ENCODE assay signal across 8 cellular contexts in genomic region chr19:18488403-18488723, GRCh38. TPM values are rescaled to one million over a fixed set of nuclear protein-coding genes. Genes with fewer than 3 reads are reported as not detected.
DNase-seq lines count a peak whose midpoint lies in the region; ATAC-seq, FAIRE-seq and TF ChIP-seq lines count a peak whose summit lies in the region.

No MANE protein-coding gene starts in this region.

- no peak overlapping the region for H3K9ac ChIP-seq in BLaER1
- no peak overlapping the region for H3K9ac ChIP-seq in Loucy (ENCODE audit: low read depth, low read length, poor library complexity, severe bottlenecking)
- no peak overlapping the region for H3K9ac ChIP-seq in H1 (replicated peaks in 1 of 4; ENCODE audit: extremely low read depth in 1 of 4, low read depth in 3 of 4, low read length in 3 of 4)
- no peak overlapping the region for H3K9ac ChIP-seq in muscle layer of colon (ENCODE audit: low read length)

- no peak for TF ChIP-seq EP300 in H1 (IDR thresholded peaks at IDR 0.05; ENCODE audit: borderline replicate concordance in 1 of 2, low read depth in 2 of 2, low read length in 2 of 2)
- no peak for TF ChIP-seq EP300 in ovary (IDR thresholded peaks at IDR 0.05)

- H3K36me3 ChIP-seq in BLaER1 (no peaks in the 10 kb centered on the region), Loucy (ENCODE audit: insufficient read depth, low read length) (no peaks in the 10 kb centered on the region), H1 (ENCODE audit: control insufficient read depth in 2 of 4, insufficient read depth in 4 of 4, low read length in 3 of 4) (no peaks in the 10 kb centered on the region), muscle layer of colon (ENCODE audit: insufficient read depth, low read length) (no peaks in the 10 kb centered on the region), ovary (no peaks in the 10 kb centered on the region)

- 84% methylated on average over 6 of the region's 6 CpGs; no CpG with 5 or more reads in 1 of the 2 experiments for WGBS in H1 (ENCODE audit: extremely low coverage in 1 of 2, insufficient coverage in 1 of 2, insufficient read length in 1 of 2, insufficient replicate concordance in 2 of 2, low coverage in 1 of 2, low lambda C conversion rate in 2 of 2, missing lambda C conversion rate in 1 of 2), 2 experiments
- WGBS in ovary, 3 donors: 84 to 93% (median 90%) methylated on average over 4 to 6 of the region's 6 CpGs

- no peak for ATAC-seq in GM18870 (IDR thresholded peaks at IDR 0.05; ENCODE audit: unreplicated experiment)
- ATAC-seq in activated CD8-positive, alpha-beta memory T cell treated with anti-CD3 and anti-CD28 coated beads, Interleukin-2, amount 10 ng/mL, durations not matched to agents 7 days and 5 days: no peak

- intact Hi-C loops in activated T-helper 2 cell treated with anti-CD3 and anti-CD28 coated beads, Interferon-gamma antibody, Interleukin-2, Interleukin-4, amounts not matched to agents 10 μg/mL and 5 μg/mL and 100 μg/mL, durations not matched to agents 14 hours and 24 hours and 36 hours (cut with micrococcal nuclease): no loop called here
- intact Hi-C loops in ovary (cut with DNase I): no loop called here

- H3K4me3 Mint-ChIP-seq in activated T-helper 2 cell treated with anti-CD3 and anti-CD28 coated beads, Interferon-gamma antibody, Interleukin-2, Interleukin-4, amounts not matched to agents 10 μg/mL and 5 μg/mL and 100 μg/mL, durations not matched to agents 14 hours and 24 hours and 36 hours (ENCODE audit: low read depth): no peak overlapping the region
- H3K4me3 Mint-ChIP-seq in activated CD8-positive, alpha-beta memory T cell treated with anti-CD3 and anti-CD28 coated beads, Interleukin-2, amount 10 ng/mL, durations not matched to agents 7 days and 5 days: no peak overlapping the region

- 0 out of 2 replicates have a peak, but pooled peaks cover 1% of the 10 kb centered on the region for H3K23me2 ChIP-seq in H1 (ENCODE audit: low read depth, low read length)

- peak overlapping the region; percentile 53; the same call in 1 of the 2 replicates for H4K8ac ChIP-seq in H1 (ENCODE audit: extremely low read depth, insufficient read depth, low read length)

- H3K9me2 ChIP-seq in Loucy (replicated peaks; ENCODE audit: low read depth, low read length): no peaks in the 10 kb centered on the region

- H3K23ac ChIP-seq in H1 (ENCODE audit: insufficient read length): no peak overlapping the region

- no peak overlapping the region for H3K4ac ChIP-seq in H1 (replicated peaks; ENCODE audit: insufficient read length, low read depth, low read length)

- H3K79me2 ChIP-seq in Loucy (ENCODE audit: insufficient read depth, low read length): peaks cover 93% of the 10 kb centered on the region
- peaks cover 0 to 26% of the 10 kb centered on the region in 2 experiments; a peak in 1 of 4 replicates for H3K79me2 ChIP-seq in H1 (ENCODE audit: control insufficient read depth in 1 of 2, insufficient read depth in 2 of 2, low read length in 2 of 2)

- no peak overlapping the region for H2BK120ac ChIP-seq in H1 (replicated peaks; ENCODE audit: low read depth, low read length)

- H4K20me1 ChIP-seq in BLaER1 (peaks cover 100% of the 10 kb centered on the region), Loucy (ENCODE audit: insufficient read depth, low read length, poor library complexity, severe bottlenecking) (peaks cover 46% of the 10 kb centered on the region), H1 (replicated peaks in 1 of 2; ENCODE audit: control insufficient read depth in 1 of 2, insufficient read depth in 2 of 2, low read length in 2 of 2) (peaks cover 8 to 30% of the 10 kb centered on the region in 2 experiments)

- no peak overlapping the region for H2BK12ac ChIP-seq in H1 (ENCODE audit: low read depth, low read length)

- no peak overlapping the region for H2AFZ ChIP-seq in Loucy (ENCODE audit: low read length)
- no peak overlapping the region for H2AFZ ChIP-seq in H1 (ENCODE audit: low read length)

- no peak overlapping the region for H3K56ac ChIP-seq in H1 (replicated peaks; ENCODE audit: insufficient read length, low read depth, low read length)

- H3F3A ChIP-seq in Loucy (ENCODE audit: low read depth): no peaks in the 10 kb centered on the region

- H2BK15ac ChIP-seq in H1 (ENCODE audit: low read length): 0 out of 2 replicates have a peak overlapping the region, but pooled peaks have one; percentile 95

- H2BK5ac ChIP-seq in H1 (ENCODE audit: low read depth, low read length): 0 out of 2 replicates have a peak overlapping the region, but pooled peaks have one; percentile 18

- H3K18ac ChIP-seq in H1 (ENCODE audit: extremely low read depth, low read length): peak overlapping the region; percentile 48; the same call in 1 of the 2 replicates

- DNase-seq in H1 (ENCODE audit: low read depth in 1 of 2, low spot score in 2 of 2): no peak
- DNase-seq in activated T-helper 2 cell treated with anti-CD3 and anti-CD28 coated beads, Interferon-gamma antibody, Interleukin-2, Interleukin-4, amounts not matched to agents 10 μg/mL and 5 μg/mL and 100 μg/mL, durations not matched to agents 14 hours and 24 hours and 36 hours (ENCODE audit: low spot score): no peak
- no peak for DNase-seq in activated CD8-positive, alpha-beta memory T cell treated with anti-CD3 and anti-CD28 coated beads, Interleukin-2, amount 10 ng/mL, durations not matched to agents 7 days and 5 days
- DNase-seq in ovary: no peak

- CTCF ChIA-PET in H1 (lab: Charles Lee; ENCODE audit: partially characterized antibody): interaction anchor here (0.8 to 18.5 kb wide), 25 partner anchors 15 to 288 kb away, joined by 3 to 458 read pairs (median 3); partner anchors contain the start of genes ELL and KXD1
- CTCF ChIA-PET in activated CD8-positive, alpha-beta memory T cell treated with anti-CD3 and anti-CD28 coated beads, Interleukin-2, amount 10 ng/mL, durations not matched to agents 7 days and 5 days (lab: Charles Lee): interaction anchor here (1.0 to 2.4 kb wide), 4 partner anchors 11 to 32 kb away, joined by 3 to 11 read pairs (median 4); partner anchors contain the start of gene ELL

- H3K27ac ChIP-seq in BLaER1: no peak overlapping the region
- H3K27ac ChIP-seq in H1 (ENCODE audit: low read depth, low read length): no peak overlapping the region
- peak overlapping the region; percentile 24 for H3K27ac ChIP-seq in muscle layer of colon (ENCODE audit: low read depth, low read length)
- H3K27ac ChIP-seq in ovary: no peak overlapping the region

- TF ChIP-seq CTCF in Loucy (conservative IDR thresholded peaks at IDR 0.05; ENCODE audit: low read length): peak; percentile 42
- TF ChIP-seq CTCF in H1 (IDR thresholded peaks at IDR 0.05; ENCODE audit: control extremely low read depth in 1 of 3, insufficient read depth in 1 of 3, low read depth in 1 of 3, low read length in 3 of 3): peak; percentile 22 to 52 (median 45); a peak in 3 of 4 replicates
- TF ChIP-seq CTCF in ovary (IDR thresholded peaks at IDR 0.05): no peak

- no peak overlapping the region for H3K27ac Mint-ChIP-seq in activated T-helper 2 cell treated with anti-CD3 and anti-CD28 coated beads, Interferon-gamma antibody, Interleukin-2, Interleukin-4, amounts not matched to agents 10 μg/mL and 5 μg/mL and 100 μg/mL, durations not matched to agents 14 hours and 24 hours and 36 hours
- H3K27ac Mint-ChIP-seq in activated CD8-positive, alpha-beta memory T cell treated with anti-CD3 and anti-CD28 coated beads, Interleukin-2, amount 10 ng/mL, durations not matched to agents 7 days and 5 days: no peak overlapping the region

- H3K9me3 ChIP-seq in BLaER1: no peaks in the 10 kb centered on the region
- H3K9me3 ChIP-seq in Loucy (ENCODE audit: insufficient read depth, low read depth, low read length): no peaks in the 10 kb centered on the region
- no peaks in the 10 kb centered on the region for H3K9me3 ChIP-seq in H1 (ENCODE audit: insufficient read depth in 2 of 2, low read depth in 1 of 2, low read length in 1 of 2)
- H3K9me3 ChIP-seq in muscle layer of colon (ENCODE audit: low read length): no peaks in the 10 kb centered on the region
- H3K9me3 ChIP-seq in ovary: no peaks in the 10 kb centered on the region

- H3K4me2 ChIP-seq in BLaER1: peak overlapping the region; percentile 46
- H3K4me2 ChIP-seq in Loucy (ENCODE audit: low read depth, low read length, poor library complexity, severe bottlenecking): no peak overlapping the region
- H3K4me2 ChIP-seq in H1 (ENCODE audit: insufficient read depth in 1 of 2, low read depth in 2 of 2, low read length in 2 of 2): no peak overlapping the region

- no peak for FAIRE-seq in H1 (lab: Jason Lieb, UNC)

- no peak overlapping the region for H2AK5ac ChIP-seq in H1 (ENCODE audit: low read depth, low read length)

- no peaks in the 10 kb centered on the region for H3K9me3 Mint-ChIP-seq in activated T-helper 2 cell treated with anti-CD3 and anti-CD28 coated beads, Interferon-gamma antibody, Interleukin-2, Interleukin-4, amounts not matched to agents 10 μg/mL and 5 μg/mL and 100 μg/mL, durations not matched to agents 14 hours and 24 hours and 36 hours
- H3K9me3 Mint-ChIP-seq in activated CD8-positive, alpha-beta memory T cell treated with anti-CD3 and anti-CD28 coated beads, Interleukin-2, amount 10 ng/mL, durations not matched to agents 7 days and 5 days (ENCODE audit: low read depth): no peaks in the 10 kb centered on the region

- TF ChIP-seq POLR2A in H1 (IDR thresholded peaks at IDR 0.05; ENCODE audit: control extremely low read depth in 1 of 2, low read depth in 2 of 2, low read length in 2 of 2) (no peak), ovary (IDR thresholded peaks at IDR 0.05) (no peak)

- H3K4me1 ChIP-seq in BLaER1 (peaks cover 83% of the 10 kb centered on the region), Loucy (ENCODE audit: insufficient read depth, low read length, poor library complexity, severe bottlenecking) (peaks cover 9% of the 10 kb centered on the region), H1 (replicated peaks in 1 of 4; ENCODE audit: control insufficient read depth in 3 of 4, insufficient read depth in 4 of 4, low read length in 3 of 4) (peaks cover 0 to 16% (median 8%) of the 10 kb centered on the region in 4 experiments; a peak in 5 of 7 replicates), muscle layer of colon (ENCODE audit: insufficient read depth, low read length) (peaks cover 53% of the 10 kb centered on the region), ovary (ENCODE audit: insufficient read depth) (peaks cover 21% of the 10 kb centered on the region)

- H3K79me1 ChIP-seq in H1 (ENCODE audit: low read depth, low read length): peaks cover 35% of the 10 kb centered on the region

- no peak overlapping the region for H3K4me3 ChIP-seq in BLaER1
- no peak overlapping the region for H3K4me3 ChIP-seq in Loucy (ENCODE audit: low read length, poor library complexity, severe bottlenecking)
- no peak overlapping the region for H3K4me3 ChIP-seq in H1 (ENCODE audit: extremely low read depth in 1 of 4, insufficient read depth in 2 of 4, low read depth in 3 of 4, low read length in 4 of 4)
- peak overlapping the region in 1 of 2 donors; percentile 22 for H3K4me3 ChIP-seq in muscle layer of colon (ENCODE audit: low read depth in 1 of 2, low read length in 2 of 2)
- no peak overlapping the region for H3K4me3 ChIP-seq in ovary

- no peak overlapping the region for H4K5ac ChIP-seq in H1 (ENCODE audit: insufficient read length, low read depth, low read length)

- H2BK20ac ChIP-seq in H1 (ENCODE audit: low read length): no peak overlapping the region

- H3K4me1 Mint-ChIP-seq in activated T-helper 2 cell treated with anti-CD3 and anti-CD28 coated beads, Interferon-gamma antibody, Interleukin-2, Interleukin-4, amounts not matched to agents 10 μg/mL and 5 μg/mL and 100 μg/mL, durations not matched to agents 14 hours and 24 hours and 36 hours (ENCODE audit: low read depth): peaks cover 25% of the 10 kb centered on the region
- H3K4me1 Mint-ChIP-seq in activated CD8-positive, alpha-beta memory T cell treated with anti-CD3 and anti-CD28 coated beads, Interleukin-2, amount 10 ng/mL, durations not matched to agents 7 days and 5 days: peaks cover 56% of the 10 kb centered on the region

- POLR2A ChIA-PET in H1 (lab: Charles Lee; ENCODE audit: partially characterized antibody): interaction anchor here (0.9 to 1.8 kb wide), 4 partner anchors 10 to 100 kb away, joined by 3 to 6 read pairs (median 4); partner anchors contain the start of genes ELL and REX1BD

- no peaks in the 10 kb centered on the region for H3K36me3 Mint-ChIP-seq in activated T-helper 2 cell treated with anti-CD3 and anti-CD28 coated beads, Interferon-gamma antibody, Interleukin-2, Interleukin-4, amounts not matched to agents 10 μg/mL and 5 μg/mL and 100 μg/mL, durations not matched to agents 14 hours and 24 hours and 36 hours (ENCODE audit: low read depth)
- no peaks in the 10 kb centered on the region for H3K36me3 Mint-ChIP-seq in activated CD8-positive, alpha-beta memory T cell treated with anti-CD3 and anti-CD28 coated beads, Interleukin-2, amount 10 ng/mL, durations not matched to agents 7 days and 5 days

- H3K14ac ChIP-seq in H1 (ENCODE audit: insufficient read length): no peak overlapping the region

- no peaks in the 10 kb centered on the region for H3K27me3 ChIP-seq in BLaER1
- H3K27me3 ChIP-seq in Loucy (ENCODE audit: insufficient read depth, low read length, poor library complexity, severe bottlenecking): no peaks in the 10 kb centered on the region
- H3K27me3 ChIP-seq in H1 (replicated peaks in 1 of 4; ENCODE audit: control insufficient read depth in 3 of 4, extremely low read depth in 1 of 4, insufficient read depth in 3 of 4, low read length in 3 of 4): no peaks in the 10 kb centered on the region
- H3K27me3 ChIP-seq in muscle layer of colon (ENCODE audit: control insufficient read depth in 1 of 2, insufficient read depth in 2 of 2, low read length in 2 of 2): no peaks in the 10 kb centered on the region
- H3K27me3 ChIP-seq in ovary: no peaks in the 10 kb centered on the region

- H4K91ac ChIP-seq in H1 (replicated peaks; ENCODE audit: insufficient read length, low read length): no peak overlapping the region

- no peak; a peak in 1 of 4 replicates for TF ChIP-seq RAD21 in H1 (IDR thresholded peaks at IDR 0.05 in 1 of 2, conservative IDR thresholded peaks at IDR 0.05 in 1 of 2; ENCODE audit: low read depth in 2 of 2, low read length in 2 of 2)

- H3K27me3 Mint-ChIP-seq in activated T-helper 2 cell treated with anti-CD3 and anti-CD28 coated beads, Interferon-gamma antibody, Interleukin-2, Interleukin-4, amounts not matched to agents 10 μg/mL and 5 μg/mL and 100 μg/mL, durations not matched to agents 14 hours and 24 hours and 36 hours (ENCODE audit: low read depth): no peaks in the 10 kb centered on the region
- H3K27me3 Mint-ChIP-seq in activated CD8-positive, alpha-beta memory T cell treated with anti-CD3 and anti-CD28 coated beads, Interleukin-2, amount 10 ng/mL, durations not matched to agents 7 days and 5 days: no peaks in the 10 kb centered on the region

RNA-seq across cellular contexts. Expression of gene ELL, which starts 33.5 kb away (rescaled TPM):
- total RNA-seq in H1 (2021; fragmentation: NEBNext Ultra II Directional; extraction: Animal tissue kit (Norgen Biotek cat#: 25700)): 10.2 and 10.5 TPM in 2 replicates
- polyA plus RNA-seq in H1 (2011; rRNA removed) (5.2 and 8.8 TPM in 2 replicates), ovary (10 to 100 TPM in 1 of 2 donors, 1 to 10 TPM in 1; 1.6 to 12.3 TPM)
- polyA plus RNA-seq in H1 (2011; cell fraction: cytosol; rRNA removed): 6.5 TPM
- polyA plus RNA-seq in H1 (2011; cell fraction: nucleus; rRNA removed): 12.6 TPM
- polyA plus RNA-seq in H1 (2012, experiment 1 of 2): 4.6 to 7.6 TPM (median 7.4 TPM) in 4 replicates
- 6.4 TPM for polyA plus RNA-seq in H1 (2012, experiment 2 of 2)
- 5.6 TPM for polyA plus RNA-seq in H1 (2013, experiment 1 of 2)
- polyA plus RNA-seq in H1 (2013, experiment 2 of 2): 6.2 TPM
- 3.6 and 5.4 TPM in 2 replicates for polyA minus RNA-seq in H1 (2011; rRNA and poly(A)+ RNA removed)
- polyA minus RNA-seq in H1 (2011; cell fraction: cytosol; rRNA and poly(A)+ RNA removed): 6.4 TPM
- polyA minus RNA-seq in H1 (2011; cell fraction: nucleus; rRNA and poly(A)+ RNA removed): 10.7 TPM
- 27.0 and 27.5 TPM in 2 replicates for total RNA-seq in activated T-helper 2 cell treated with anti-CD3 and anti-CD28 coated beads, Interferon-gamma antibody, Interleukin-2, Interleukin-4, amounts not matched to agents 10 μg/mL and 5 μg/mL and 100 μg/mL, durations not matched to agents 14 hours and 24 hours and 36 hours
- total RNA-seq in activated CD8-positive, alpha-beta memory T cell treated with anti-CD3 and anti-CD28 coated beads, Interleukin-2, amount 10 ng/mL, durations not matched to agents 7 days and 5 days: 10 to 100 TPM; 22.9 to 33.7 TPM
- total RNA-seq in ovary: 10 to 100 TPM in 6 of 7 donors, 1 to 10 TPM in 1; 9.8 to 22.3 (median 19.8) TPM

RNA-seq across cellular contexts. Expression of gene ISYNA1, which starts 50.4 kb away (rescaled TPM):
- 207 and 215 TPM in 2 replicates for total RNA-seq in H1 (2021; fragmentation: NEBNext Ultra II Directional; extraction: Animal tissue kit (Norgen Biotek cat#: 25700))
- polyA plus RNA-seq in H1 (2011; rRNA removed) (264 and 330 TPM in 2 replicates), ovary (100 to 1,000 TPM in 1 of 2 donors, 1 to 10 TPM in 1; 9.6 to 144 TPM)
- 164 TPM for polyA plus RNA-seq in H1 (2011; cell fraction: cytosol; rRNA removed)
- polyA plus RNA-seq in H1 (2011; cell fraction: nucleus; rRNA removed): 558 TPM
- 147 to 255 TPM (median 231 TPM) in 4 replicates for polyA plus RNA-seq in H1 (2012, experiment 1 of 2)
- polyA plus RNA-seq in H1 (2012, experiment 2 of 2): 269 TPM
- 172 TPM for polyA plus RNA-seq in H1 (2013, experiment 1 of 2)
- polyA plus RNA-seq in H1 (2013, experiment 2 of 2): 158 TPM
- polyA minus RNA-seq in H1 (2011; rRNA and poly(A)+ RNA removed): 67.7 and 79.7 TPM in 2 replicates
- polyA minus RNA-seq in H1 (2011; cell fraction: cytosol; rRNA and poly(A)+ RNA removed): 153 TPM
- 97.1 TPM for polyA minus RNA-seq in H1 (2011; cell fraction: nucleus; rRNA and poly(A)+ RNA removed)
- total RNA-seq in activated T-helper 2 cell treated with anti-CD3 and anti-CD28 coated beads, Interferon-gamma antibody, Interleukin-2, Interleukin-4, amounts not matched to agents 10 μg/mL and 5 μg/mL and 100 μg/mL, durations not matched to agents 14 hours and 24 hours and 36 hours: 15.1 and 20.3 TPM in 2 replicates
- 10 to 100 TPM; 29.6 to 30.0 TPM for total RNA-seq in activated CD8-positive, alpha-beta memory T cell treated with anti-CD3 and anti-CD28 coated beads, Interleukin-2, amount 10 ng/mL, durations not matched to agents 7 days and 5 days
- 100 to 1,000 TPM in 6 of 7 donors, 10 to 100 TPM in 1; 45.2 to 345 (median 217) TPM for total RNA-seq in ovary

RNA-seq across cellular contexts. Expression of gene FKBP8, which starts 55.0 kb away (rescaled TPM):
- total RNA-seq in H1 (2021; fragmentation: NEBNext Ultra II Directional; extraction: Animal tissue kit (Norgen Biotek cat#: 25700)): 264 and 273 TPM in 2 replicates
- polyA plus RNA-seq in H1 (2011; rRNA removed) (309 and 441 TPM in 2 replicates), ovary (100 to 1,000 TPM in 1 of 2 donors, 10 to 100 TPM in 1; 14.1 to 319 TPM)
- polyA plus RNA-seq in H1 (2011; cell fraction: cytosol; rRNA removed): 383 TPM
- polyA plus RNA-seq in H1 (2011; cell fraction: nucleus; rRNA removed): 364 TPM
- 208 to 378 TPM (median 354 TPM) in 4 replicates for polyA plus RNA-seq in H1 (2012, experiment 1 of 2)
- polyA plus RNA-seq in H1 (2012, experiment 2 of 2): 339 TPM
- polyA plus RNA-seq in H1 (2013, experiment 1 of 2): 164 TPM
- polyA plus RNA-seq in H1 (2013, experiment 2 of 2): 163 TPM
- polyA minus RNA-seq in H1 (2011; rRNA and poly(A)+ RNA removed): 84.8 and 104 TPM in 2 replicates
- polyA minus RNA-seq in H1 (2011; cell fraction: cytosol; rRNA and poly(A)+ RNA removed): 178 TPM
- 121 TPM for polyA minus RNA-seq in H1 (2011; cell fraction: nucleus; rRNA and poly(A)+ RNA removed)
- total RNA-seq in activated T-helper 2 cell treated with anti-CD3 and anti-CD28 coated beads, Interferon-gamma antibody, Interleukin-2, Interleukin-4, amounts not matched to agents 10 μg/mL and 5 μg/mL and 100 μg/mL, durations not matched to agents 14 hours and 24 hours and 36 hours: 196 and 201 TPM in 2 replicates
- total RNA-seq in activated CD8-positive, alpha-beta memory T cell treated with anti-CD3 and anti-CD28 coated beads, Interleukin-2, amount 10 ng/mL, durations not matched to agents 7 days and 5 days: 100 to 1,000 TPM; 220 to 286 TPM
- 100 to 1,000 TPM; 198 to 354 (median 290) TPM for total RNA-seq in ovary

Comparison
In these comparisons a context has a peak if more than half of its experiments do, and no peak if none do; other contexts are left out.
1. CTCF ChIP-seq: peak in Loucy (single experiment) and H1 (3 of 3); none in ovary (0 of 3).